17 cellular contexts compared by ENCODE assay signal in genomic region chr1:244858357-244858756, GRCh38. TPM values are rescaled to one million over a fixed set of nuclear protein-coding genes. Genes with fewer than 3 reads are reported as not detected.
A peak's percentile ranks its signal among the peaks of the same experiment; 100 is the strongest.
DNase-seq lines count a peak whose midpoint lies in the region; ATAC-seq, FAIRE-seq and TF ChIP-seq lines count a peak whose summit lies in the region.
"Had no signal": no experiment of that assay in that cellular context is flagged by ENCODE, and none has a peak within 500 bp of the region (broad histone marks: within the 10 kb centered on the region; RNA-seq: fewer than 3 reads in every experiment).

No MANE protein-coding gene starts in this region.

- TF ChIP-seq CTCF in PC-9 (conservative IDR thresholded peaks at IDR 0.05): no peak
- TF ChIP-seq CTCF in K562 (IDR thresholded peaks at IDR 0.05 in 2 of 3, conservative IDR thresholded peaks at IDR 0.05 in 1 of 3; ENCODE audit: insufficient read depth in 2 of 3, low read depth in 1 of 3, low read length in 3 of 3): no peak
- no peak for TF ChIP-seq CTCF in gastrocnemius medialis (IDR thresholded peaks at IDR 0.05 in 4 of 5, conservative IDR thresholded peaks at IDR 0.05 in 1 of 5)

- no peak for TF ChIP-seq RAD21 in K562 (CRISPR knock-in tag; conservative IDR thresholded peaks at IDR 0.05 in 1 of 2, IDR thresholded peaks at IDR 0.05 in 1 of 2)

- no peaks in the 10 kb centered on the region for H3K27me3 ChIP-seq in PC-9 (ENCODE audit: insufficient read depth, low read depth)
- no peaks in the 10 kb centered on the region for H3K27me3 ChIP-seq in K562 (ENCODE audit: control insufficient read depth in 2 of 2, insufficient read depth in 2 of 2, low read length in 2 of 2)
- H3K27me3 ChIP-seq in gastrocnemius medialis: no peaks in the 10 kb centered on the region
- H3K27me3 ChIP-seq: transverse colon had no signal

- FAIRE-seq in K562 (lab: Jason Lieb, UNC): no peak

- H3K9ac ChIP-seq in K562 (ENCODE audit: insufficient read depth in 1 of 2, low read depth in 2 of 2, low read length in 2 of 2): no peak overlapping the region

- peaks cover 34 to 88% of the 10 kb centered on the region in 2 donors for H3K36me3 Mint-ChIP-seq in activated T-cell treated with anti-CD3 and anti-CD28 coated beads, Interleukin-2, amount 50 U/mL, for 72 hours (ENCODE audit: insufficient read depth in 2 of 2)

- peak overlapping the region; percentile 45 to 77 for H3K4me3 Mint-ChIP-seq in activated T-cell treated with anti-CD3 and anti-CD28 coated beads, Interleukin-2, amount 50 U/mL, for 72 hours

- peaks cover 87% of the 10 kb centered on the region for H4K20me1 ChIP-seq in PC-9 (ENCODE audit: insufficient read depth)
- peaks cover 40% of the 10 kb centered on the region for H4K20me1 ChIP-seq in K562 (replicated peaks; ENCODE audit: control insufficient read depth, insufficient read depth, low read length)

- H3K4me2 ChIP-seq in PC-9 (no peak overlapping the region), K562 (ENCODE audit: insufficient read depth, low read length) (no peak overlapping the region)

- no TSS peak for BruUV-seq in PC-9 (replicated peaks; lab: Mats Ljungman, UMichigan)
- BruUV-seq in K562 (replicated peaks; lab: Mats Ljungman, UMichigan): no TSS peak

- DNase-seq in activated T-cell treated with anti-CD3 and anti-CD28 coated beads, Interleukin-2, amount 50 U/mL, for 72 hours: no peak
- DNase-seq in activated T-cell treated with anti-CD3 and anti-CD28 coated beads for 4 hours: no peak
- no peak for DNase-seq in PC-9
- no peak for DNase-seq in K562 (ENCODE audit: extremely low read depth in 1 of 4, low spot score in 3 of 4)
- no peak for DNase-seq in gastrocnemius medialis
- no peak for DNase-seq in SKM-1 (lab: John Stamatoyannopoulos, UW; ENCODE audit: unreplicated experiment)
- no peak for DNase-seq in A172 (ENCODE audit: low spot score)
- DNase-seq: activated CD4-positive, alpha-beta T cell treated with anti-CD3 and anti-CD28 coated beads for 48 hours; activated gamma-delta T cell; effector CD4-positive, alpha-beta T cell; left ventricle myocardium inferior; naive B cell; NCI-H2171; stimulated activated CD4-positive, alpha-beta T cell treated with anti-CD3 and anti-CD28 coated beads, Interleukin-2, amount 100 ng/mL, for 24 hours; transverse colon had no signal

- H3K36me3 ChIP-seq in PC-9 (ENCODE audit: low read depth) (peaks cover 90% of the 10 kb centered on the region), K562 (ENCODE audit: control insufficient read depth, insufficient read depth, low read length) (peaks cover 94% of the 10 kb centered on the region), gastrocnemius medialis (peaks cover 0 to 75% of the 10 kb centered on the region in 2 donors)

- H3K9me3 ChIP-seq in PC-9 (ENCODE audit: insufficient read depth, low read depth): no peaks in the 10 kb centered on the region
- H3K9me3 ChIP-seq in K562 (replicated peaks; ENCODE audit: control insufficient read depth, insufficient read depth, low read depth, low read length): no peaks in the 10 kb centered on the region
- H3K9me3 ChIP-seq in gastrocnemius medialis: no peaks in the 10 kb centered on the region
- H3K9me3 ChIP-seq: left ventricle myocardium inferior, transverse colon had no signal

- ATAC-seq in activated T-cell treated with anti-CD3 and anti-CD28 coated beads, Interleukin-2, amount 50 U/mL, for 72 hours (replicated peaks in 1 of 2): no peak
- ATAC-seq in K562: no peak
- no peak for ATAC-seq in gastrocnemius medialis
- no peak for ATAC-seq in GM18505 (IDR thresholded peaks at IDR 0.05; ENCODE audit: unreplicated experiment)

- intact Hi-C loops in PC-9 (cut with micrococcal nuclease; ENCODE audit: unreplicated experiment): no loop called here
- intact Hi-C loops in K562 (cut with micrococcal nuclease): no loop called here
- intact Hi-C loops in gastrocnemius medialis (cut with DNase I; ENCODE audit: low total_unique reads): no loop called here

- no peaks in the 10 kb centered on the region for H3K9me2 ChIP-seq in PC-9 (ENCODE audit: insufficient read depth)

- 83% methylated on average over 1 of the region's 1 CpG for WGBS in K562 (ENCODE audit: insufficient coverage, low coverage, missing lambda C conversion rate)

- peaks cover 91% of the 10 kb centered on the region for H3K4me1 Mint-ChIP-seq in activated T-cell treated with anti-CD3 and anti-CD28 coated beads, Interleukin-2, amount 50 U/mL, for 72 hours (ENCODE audit: low read depth)

- H3K9me1 ChIP-seq in K562 (ENCODE audit: control insufficient read depth, insufficient read depth, low read length): peaks cover 2% of the 10 kb centered on the region

- H2AFZ ChIP-seq in PC-9: no peak overlapping the region
- H2AFZ ChIP-seq in K562 (ENCODE audit: low read depth, low read length): no peak overlapping the region

- peaks cover 74% of the 10 kb centered on the region for H3F3A ChIP-seq in PC-9 (ENCODE audit: insufficient read depth, low read depth)

- POLR2A ChIA-PET in PC-9 (lab: Charles Lee; ENCODE audit: unreplicated experiment) (interaction anchor here (0.6 kb wide), 1 partner anchor 111 kb away, joined by 3 read pairs; a partner anchor contains a TSS), K562 (lab: Yijun Ruan, JAX) (interaction anchor here (24.0 kb wide), 1 partner anchor 15 kb away, joined by 485 read pairs; the partner anchor contains the start of gene COX20)

- H3K9me3 Mint-ChIP-seq in activated T-cell treated with anti-CD3 and anti-CD28 coated beads, Interleukin-2, amount 50 U/mL, for 72 hours: no peaks in the 10 kb centered on the region
- H3K9me3 Mint-ChIP-seq: naive B cell had no signal

- peaks cover 93% of the 10 kb centered on the region for H3K79me2 ChIP-seq in PC-9 (ENCODE audit: low read depth)
- peaks cover 93% of the 10 kb centered on the region for H3K79me2 ChIP-seq in K562 (ENCODE audit: control insufficient read depth, insufficient read depth, low read length)

- CTCF ChIA-PET in PC-9 (lab: Charles Lee): no interaction called here
- CTCF ChIA-PET in K562 (lab: Yijun Ruan, JAX; ENCODE audit: low intra/inter-chr PET ratio): no interaction called here

- in situ Hi-C loops in K562 (cut with MboI) (no loop called here), gastrocnemius medialis (cut with MboI; ENCODE audit: low sequenced_read_pairs in 4 of 4) (loop anchor here in 2 of 4 donors (25.0 kb wide), 2 partner anchors 104 to 1596 kb away; partner anchors contain the start of genes CEP170 (in 1 of the 2) and SDCCAG8 (in 1 of the 2))

- no peak overlapping the region for H3K4me3 ChIP-seq in PC-9
- no peak overlapping the region for H3K4me3 ChIP-seq in K562
- H3K4me3 ChIP-seq in gastrocnemius medialis: no peak overlapping the region
- H3K4me3 ChIP-seq: left ventricle myocardium inferior, transverse colon had no signal

- H3K27ac Mint-ChIP-seq in activated T-cell treated with anti-CD3 and anti-CD28 coated beads, Interleukin-2, amount 50 U/mL, for 72 hours: peak overlapping the region; percentile 93

- no peak for TF ChIP-seq POLR2A in K562 (conservative IDR thresholded peaks at IDR 0.05)
- no peak for TF ChIP-seq POLR2A in gastrocnemius medialis (IDR thresholded peaks at IDR 0.05)
- TF ChIP-seq POLR2A in GM18505 (IDR thresholded peaks at IDR 0.05; ENCODE audit: borderline replicate concordance, extremely low read depth, insufficient read depth, insufficient read length): no peak

- no peak for TF ChIP-seq EP300 in K562 (IDR thresholded peaks at IDR 0.05; ENCODE audit: low read length)

- H3K27ac ChIP-seq in PC-9 (0 out of 2 replicates have a peak overlapping the region, but pooled peaks have one; percentile 21), K562 (ENCODE audit: extremely low read depth, low read depth, low read length) (no peak overlapping the region), gastrocnemius medialis (peak overlapping the region in 3 of 4 donors; percentile 24 to 100 (median 94))
- H3K27ac ChIP-seq: RWPE1, transverse colon had no signal

- H3K4me1 ChIP-seq in PC-9 (replicated peaks; ENCODE audit: insufficient read depth): peaks cover 20% of the 10 kb centered on the region
- H3K4me1 ChIP-seq in K562 (replicated peaks in 1 of 2; ENCODE audit: control insufficient read depth in 2 of 2, insufficient read depth in 2 of 2, low read length in 2 of 2): peaks cover 4 to 7% of the 10 kb centered on the region in 2 experiments; a peak in 2 of 5 replicates
- peaks cover 48 to 56% of the 10 kb centered on the region in 2 donors for H3K4me1 ChIP-seq in gastrocnemius medialis

- H3K27me3 Mint-ChIP-seq in activated T-cell treated with anti-CD3 and anti-CD28 coated beads, Interleukin-2, amount 50 U/mL, for 72 hours (ENCODE audit: low read depth): no peaks in the 10 kb centered on the region
- H3K27me3 Mint-ChIP-seq: naive B cell had no signal

RNA-seq across cellular contexts. Expression of gene HNRNPU, which starts 6.0 kb away (rescaled TPM):
- total RNA-seq in activated T-cell treated with anti-CD3 and anti-CD28 coated beads, Interleukin-2, amount 50 U/mL, for 72 hours: 100 to 1,000 TPM; 310 to 319 TPM
- 291 and 376 TPM in 2 replicates for total RNA-seq in PC-9 (2021)
- 223 and 1,039 TPM in 2 replicates for total RNA-seq in K562 (2011; cell fraction: chromatin; rRNA removed; ENCODE audit: low replicate concordance)
- total RNA-seq in K562 (2011; cell fraction: nucleolus; rRNA removed): 91.7 and 116 TPM in 2 replicates
- 330 and 565 TPM in 2 replicates for total RNA-seq in K562 (2011; cell fraction: nucleoplasm; rRNA removed)
- total RNA-seq in K562 (2014; rRNA removed): 668 and 711 TPM in 2 replicates
- 445 and 505 TPM in 2 replicates for total RNA-seq in K562 (2014; rRNA removed; fragmentation: Illumina TruSeq; extraction: Trizol)
- 643 and 670 TPM in 2 replicates for total RNA-seq in K562 (2015; rRNA removed; fragmentation: Illumina TruSeq; extraction: Trizol)
- total RNA-seq in K562 (2021): 482 and 577 TPM in 2 replicates
- polyA plus RNA-seq in K562 (2011; rRNA removed): 268 and 377 TPM in 2 replicates
- 76.3 and 102 TPM in 2 replicates for polyA plus RNA-seq in K562 (2011; cell fraction: cytosol; rRNA removed)
- polyA plus RNA-seq in K562 (2011; cell fraction: nucleus; rRNA removed): 225 and 265 TPM in 2 replicates
- 288 and 679 TPM in 2 replicates for polyA plus RNA-seq in K562 (2012)
- polyA plus RNA-seq in K562 (2014; fragmentation: Illumina TruSeq; extraction: Trizol): 629 and 777 TPM in 2 replicates
- polyA plus RNA-seq in K562 (2014; fragmentation: Nextera tagmentation; extraction: Ambion mirVana): 100 to 1,000 TPM; 159 to 174 TPM
- polyA plus RNA-seq in K562 (2014; rRNA removed): 519 and 621 TPM in 2 replicates
- polyA minus RNA-seq in K562 (2011; rRNA and poly(A)+ RNA removed): 545 and 750 TPM in 2 replicates
- polyA minus RNA-seq in K562 (2011; cell fraction: cytosol; rRNA and poly(A)+ RNA removed): 202 and 313 TPM in 2 replicates
- polyA minus RNA-seq in K562 (2011; cell fraction: nucleus; rRNA and poly(A)+ RNA removed): 148 and 261 TPM in 2 replicates
- 100 to 1,000 TPM; 167 to 243 (median 207) TPM for total RNA-seq in gastrocnemius medialis
- total RNA-seq in A172 (2014; rRNA removed; shearing (Covaris generic)): 520 and 628 TPM in 2 replicates

RNA-seq across cellular contexts. Expression of gene COX20, which starts 22.9 kb away (rescaled TPM):
- 10 to 100 TPM in 1 of 2 donors, 1 to 10 TPM in 1; 9.8 to 12.1 TPM for total RNA-seq in activated T-cell treated with anti-CD3 and anti-CD28 coated beads, Interleukin-2, amount 50 U/mL, for 72 hours
- 34.5 and 40.7 TPM in 2 replicates for total RNA-seq in PC-9 (2021)
- total RNA-seq in K562 (2011; cell fraction: chromatin; rRNA removed; ENCODE audit: low replicate concordance): 12.0 and 57.2 TPM in 2 replicates
- total RNA-seq in K562 (2011; cell fraction: nucleolus; rRNA removed): 9.8 and 15.1 TPM in 2 replicates
- total RNA-seq in K562 (2011; cell fraction: nucleoplasm; rRNA removed): 27.4 and 66.6 TPM in 2 replicates
- total RNA-seq in K562 (2014; rRNA removed): 41.5 and 47.2 TPM in 2 replicates
- 72.8 and 92.9 TPM in 2 replicates for total RNA-seq in K562 (2014; rRNA removed; fragmentation: Illumina TruSeq; extraction: Trizol)
- 77.9 and 84.3 TPM in 2 replicates for total RNA-seq in K562 (2015; rRNA removed; fragmentation: Illumina TruSeq; extraction: Trizol)
- 51.6 and 60.0 TPM in 2 replicates for total RNA-seq in K562 (2021)
- polyA plus RNA-seq in K562 (2011; rRNA removed): 30.6 and 55.6 TPM in 2 replicates
- polyA plus RNA-seq in K562 (2011; cell fraction: cytosol; rRNA removed): 10.0 and 20.6 TPM in 2 replicates
- 19.3 and 20.9 TPM in 2 replicates for polyA plus RNA-seq in K562 (2011; cell fraction: nucleus; rRNA removed)
- polyA plus RNA-seq in K562 (2012): 47.6 and 108 TPM in 2 replicates
- 99.5 and 106 TPM in 2 replicates for polyA plus RNA-seq in K562 (2014; fragmentation: Illumina TruSeq; extraction: Trizol)
- polyA plus RNA-seq in K562 (2014; fragmentation: Nextera tagmentation; extraction: Ambion mirVana): 100 to 1,000 TPM; 145 to 171 TPM
- 122 and 192 TPM in 2 replicates for polyA plus RNA-seq in K562 (2014; rRNA removed)
- 27.2 and 34.7 TPM in 2 replicates for polyA minus RNA-seq in K562 (2011; rRNA and poly(A)+ RNA removed)
- 6.5 and 6.7 TPM in 2 replicates for polyA minus RNA-seq in K562 (2011; cell fraction: cytosol; rRNA and poly(A)+ RNA removed)
- 30.8 and 45.2 TPM in 2 replicates for polyA minus RNA-seq in K562 (2011; cell fraction: nucleus; rRNA and poly(A)+ RNA removed)
- total RNA-seq in gastrocnemius medialis: 10 to 100 TPM; 22.7 to 72.0 (median 35.4) TPM
- total RNA-seq in A172 (2014; rRNA removed; shearing (Covaris generic)): 71.6 and 76.1 TPM in 2 replicates
